15 cellular contexts compared by ENCODE assay signal in the genomic region with DNA sequence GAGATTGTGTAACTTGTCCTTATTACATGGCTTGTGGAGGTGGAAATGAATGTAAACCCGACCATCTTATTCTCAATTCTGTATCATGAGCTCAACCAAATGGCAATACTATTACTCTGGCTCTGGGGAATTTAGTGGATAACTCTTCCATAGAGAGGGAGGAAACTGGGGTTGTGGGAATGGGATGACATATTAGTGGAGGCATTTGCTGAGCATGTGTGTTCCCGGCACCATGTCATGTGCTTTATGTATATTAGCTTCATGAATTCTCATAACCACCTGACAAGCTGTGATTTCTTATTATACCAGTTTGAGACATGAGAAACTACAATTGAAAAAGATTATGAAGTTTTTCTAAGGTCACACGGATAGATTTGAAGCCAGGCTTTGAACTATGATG.
"Had no signal": no experiment of that assay in that cellular context is flagged by ENCODE, and none has a peak within 500 bp of the region (broad histone marks: within the 10 kb centered on the region; RNA-seq: fewer than 3 reads in every experiment).

No MANE protein-coding gene starts in this region.

- H3K4me1 Mint-ChIP-seq: immature natural killer cell; mesothelial cell of epicardium; stimulated activated effector memory CD8-positive, alpha-beta T cell treated with anti-CD3 and anti-CD28 coated beads, Interleukin-12 subunit alpha, Interleukin-12 subunit beta, amount 100 ng/mL, for 72 hours; T-cell had no signal

- H3K27me3 ChIP-seq: ascending aorta, cardiac muscle cell, heart left ventricle, thyroid gland had no signal

- H3K9ac ChIP-seq: SK-N-SH had no signal

- H3K9me3 ChIP-seq: ascending aorta, heart left ventricle, lower lobe of right lung, thyroid gland had no signal

- H3K4me3 Mint-ChIP-seq: immature natural killer cell; mesothelial cell of epicardium; stimulated activated effector memory CD8-positive, alpha-beta T cell treated with anti-CD3 and anti-CD28 coated beads, Interleukin-12 subunit alpha, Interleukin-12 subunit beta, amount 100 ng/mL, for 72 hours; T-cell had no signal

- H3K4me1 ChIP-seq: ascending aorta, heart left ventricle, lower lobe of right lung, thyroid gland had no signal

- H3K36me3 Mint-ChIP-seq: immature natural killer cell; mesothelial cell of epicardium; stimulated activated effector memory CD8-positive, alpha-beta T cell treated with anti-CD3 and anti-CD28 coated beads, Interleukin-12 subunit alpha, Interleukin-12 subunit beta, amount 100 ng/mL, for 72 hours; T-cell had no signal

- H3K27ac ChIP-seq: ascending aorta, cardiac muscle cell, heart left ventricle, lower lobe of right lung, thyroid gland had no signal

- H3K4me2 ChIP-seq: SK-N-SH had no signal

- DNase-seq: activated CD4-positive, CD25-positive, alpha-beta regulatory T cell treated with anti-CD3 and anti-CD28 coated beads, Interleukin-2, amount 50 U/mL, for 72 hours; activated naive CD4-positive, alpha-beta T cell treated with Interleukin-2 at 50 U/mL for 16 hours; activated T-cell treated with anti-CD3 and anti-CD28 coated beads for 4 hours; heart left ventricle; immature natural killer cell; left cardiac atrium; lower lobe of right lung; SK-N-SH; T-cell; T-helper 9 cell; thyroid gland had no signal

- H3K27ac Mint-ChIP-seq: immature natural killer cell; mesothelial cell of epicardium; stimulated activated effector memory CD8-positive, alpha-beta T cell treated with anti-CD3 and anti-CD28 coated beads, Interleukin-12 subunit alpha, Interleukin-12 subunit beta, amount 100 ng/mL, for 72 hours; T-cell had no signal

- H3K36me3 ChIP-seq: ascending aorta, cardiac muscle cell, heart left ventricle, lower lobe of right lung, thyroid gland had no signal

- ATAC-seq: heart left ventricle; left cardiac atrium; lower lobe of right lung; stimulated activated effector memory CD8-positive, alpha-beta T cell treated with anti-CD3 and anti-CD28 coated beads, Interleukin-12 subunit alpha, Interleukin-12 subunit beta, amount 100 ng/mL, for 72 hours; T-cell had no signal

- H3K27me3 Mint-ChIP-seq: T-cell had no signal

- H3K4me3 ChIP-seq: ascending aorta, cardiac muscle cell, heart left ventricle, lower lobe of right lung, thyroid gland had no signal

- H3K9me3 Mint-ChIP-seq: mesothelial cell of epicardium, T-cell had no signal
